1 cellular context compared by ENCODE assay signal in genomic region chr2:47236503-47237215, GRCh38.
TF ChIP-seq lines count a peak whose summit lies in the region.

No MANE protein-coding gene starts in this region.

TF ChIP-seq in GM23338, 12 proteins besides CTCF, POLR2A, EP300 and RAD21 (continued from another document):
- TF ChIP-seq REST (IDR thresholded peaks at IDR 0.05; ENCODE audit: unreplicated experiment) (no peak), NANOG (IDR thresholded peaks at IDR 0.05; ENCODE audit: borderline replicate concordance) (no peak), CREB1 (CRISPR knock-in tag; IDR thresholded peaks at IDR 0.05; ENCODE audit: low read depth) (no peak), POLR2AphosphoS5 (IDR thresholded peaks at IDR 0.05; ENCODE audit: low read depth) (no peak), JUNB (IDR thresholded peaks at IDR 0.05; ENCODE audit: unreplicated experiment) (no peak), ZNF114 (CRISPR knock-in tag; IDR thresholded peaks at IDR 0.05) (no peak), ETS1 (IDR thresholded peaks at IDR 0.05) (no peak), ZNF462 (CRISPR knock-in tag; IDR thresholded peaks at IDR 0.05) (no peak), EZH2phosphoT487 (IDR thresholded peaks at IDR 0.05; ENCODE audit: unreplicated experiment) (no peak), STAT1 (IDR thresholded peaks at IDR 0.05; ENCODE audit: unreplicated experiment) (no peak), EZH2 (IDR thresholded peaks at IDR 0.05; ENCODE audit: low read depth, unreplicated experiment) (no peak)
